Comparison of ENCODE assay signal across 16 cellular contexts in the genomic region with DNA sequence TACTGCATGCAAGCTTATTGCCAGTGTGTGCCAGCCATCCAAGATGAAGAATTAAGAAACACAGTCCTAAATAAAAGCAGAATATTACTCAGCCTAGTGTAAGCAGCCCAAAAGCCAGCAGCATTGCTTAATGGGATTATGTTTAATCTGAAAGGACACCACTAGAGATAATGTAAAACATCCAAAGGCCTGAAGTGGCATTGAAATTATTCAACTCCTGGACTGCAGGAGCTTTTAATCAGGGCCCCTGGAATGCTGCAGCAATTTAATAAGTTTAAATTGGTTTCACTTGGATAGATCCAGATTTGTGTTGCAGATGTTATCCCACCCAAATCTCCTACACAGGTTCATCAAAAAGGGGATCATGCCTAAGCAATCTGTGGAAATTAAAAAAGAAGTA.
"Had no signal": no experiment of that assay in that cellular context is flagged by ENCODE, and none has a peak within 500 bp of the region (broad histone marks: within the 10 kb centered on the region; RNA-seq: fewer than 3 reads in every experiment).

No MANE protein-coding gene starts in this region.

- H3K9me3 ChIP-seq: esophagus squamous epithelium, left ventricle myocardium inferior, pancreas had no signal

- DNase-seq: dermis blood vessel endothelial cell; esophagus squamous epithelium; foreskin keratinocyte; kidney; left cardiac atrium; left ventricle myocardium inferior; mesenchymal stem cell; midbrain; occipital lobe; pancreas; right cardiac atrium; stimulated activated CD4-positive, alpha-beta T cell treated with anti-CD3 and anti-CD28 coated beads, Interleukin-2, amount 100 ng/mL, for 48 hours; stimulated activated naive CD4-positive, alpha-beta T cell treated with Interleukin-2 at 50 U/mL for 16 hours; trophoblast cell had no signal

- H3K4me3 ChIP-seq: esophagus squamous epithelium, left ventricle myocardium inferior, lung, pancreas, smooth muscle cell had no signal

- H3K36me3 ChIP-seq: esophagus squamous epithelium, left ventricle myocardium inferior, pancreas had no signal

- H3K27me3 ChIP-seq: esophagus squamous epithelium, foreskin keratinocyte, pancreas had no signal
